In genomic region chr20:18288748-18289705, GRCh38 we compare ENCODE assay signal across 8 cellular contexts. TPM values are rescaled to one million over a fixed set of nuclear protein-coding genes. Genes with fewer than 3 reads are reported as not detected.
DNase-seq lines count a peak whose midpoint lies in the region; TF ChIP-seq lines count a peak whose summit lies in the region.

No MANE protein-coding gene starts in this region.

- H3K36me3 ChIP-seq in BJ (ENCODE audit: control insufficient read depth, insufficient read depth, low read length): peaks cover 6% of the 10 kb centered on the region
- no peaks in the 10 kb centered on the region for H3K36me3 ChIP-seq in HAP-1 (replicated peaks)
- H3K36me3 ChIP-seq in sigmoid colon: peaks cover 0 to 18% (median 3%) of the 10 kb centered on the region in 4 donors

- H3K4me1 ChIP-seq in HAP-1 (peaks cover 4% of the 10 kb centered on the region), sigmoid colon (peaks cover 0 to 18% (median 9%) of the 10 kb centered on the region in 4 donors)

- TF ChIP-seq CTCF in BJ (IDR thresholded peaks at IDR 0.05; ENCODE audit: insufficient read depth, low read depth, low read length): no peak
- TF ChIP-seq CTCF in sigmoid colon (IDR thresholded peaks at IDR 0.05): no peak

- POLR2A ChIA-PET in BJ (lab: Charles Lee): no interaction called here
- POLR2A ChIA-PET in activated CD4-positive, alpha-beta memory T cell treated with anti-CD3 and anti-CD28 coated beads for 36 hours (lab: Charles Lee): interaction anchor here (1.0 to 1.8 kb wide), 2 partner anchors 15 to 151 kb away, joined by 3 to 7 read pairs; partner anchors contain the start of genes KAT14 and PET117

- TF ChIP-seq EP300 in sigmoid colon (IDR thresholded peaks at IDR 0.05): no peak

- peaks cover 14% of the 10 kb centered on the region for H3K27me3 Mint-ChIP-seq in activated CD4-positive, alpha-beta memory T cell treated with anti-CD3 and anti-CD28 coated beads for 36 hours

- H3K27ac Mint-ChIP-seq in activated CD4-positive, alpha-beta memory T cell treated with anti-CD3 and anti-CD28 coated beads for 36 hours: peak overlapping the region; percentile 98

- TF ChIP-seq POLR2A in sigmoid colon (IDR thresholded peaks at IDR 0.05): no peak

- intact Hi-C loops in activated CD4-positive, alpha-beta memory T cell treated with anti-CD3 and anti-CD28 coated beads for 36 hours (cut with micrococcal nuclease): loop anchor here (1.0 to 10.0 kb wide), 10 partner anchors 152 to 607 kb away; partner anchors contain the start of genes DZANK1, KAT14, OVOL2 and PET117
- intact Hi-C loops in sigmoid colon (cut with DNase I): loop anchor here (5.0 kb wide), 4 partner anchors 152 to 278 kb away; partner anchors contain the start of genes DZANK1, KAT14, PET117 and POLR3F

- WGBS in sigmoid colon, 2 donors: 22 to 25% methylated on average over 28 of the region's 28 CpGs

- H3K4me3 Mint-ChIP-seq in activated CD4-positive, alpha-beta memory T cell treated with anti-CD3 and anti-CD28 coated beads for 36 hours: peak overlapping the region; percentile 96

- DNase-seq in BJ (ENCODE audit: low read depth) (no peak), HAP-1 (ENCODE audit: low spot score in 2 of 2) (no peak), glomerular visceral epithelial cell (ENCODE audit: extremely low spot score) (peak; percentile 17), sigmoid colon (no peak), occipital lobe (lab: John Stamatoyannopoulos, UW) (no peak), superior temporal gyrus (ENCODE audit: extremely low spot score) (no peak)
- DNase-seq in activated CD4-positive, alpha-beta memory T cell treated with anti-CD3 and anti-CD28 coated beads for 36 hours: no peak
- no peak for DNase-seq in stimulated activated naive CD4-positive, alpha-beta T cell (lab: John Stamatoyannopoulos, UW)

- H3K4me1 Mint-ChIP-seq in activated CD4-positive, alpha-beta memory T cell treated with anti-CD3 and anti-CD28 coated beads for 36 hours (ENCODE audit: low read depth): peaks cover 14% of the 10 kb centered on the region

- H3K9me3 ChIP-seq in HAP-1 (no peaks in the 10 kb centered on the region), sigmoid colon (peaks cover 0 to 9% (median 2%) of the 10 kb centered on the region in 4 donors)

- H3K36me3 Mint-ChIP-seq in activated CD4-positive, alpha-beta memory T cell treated with anti-CD3 and anti-CD28 coated beads for 36 hours: peaks cover 30% of the 10 kb centered on the region

- in situ Hi-C loops in HAP-1 (cut with MboI; ENCODE audit: low sequenced_read_pairs): loop anchor here (25.0 kb wide), 1 partner anchor 802 kb away; no protein-coding TSS in a partner anchor

- CTCF ChIA-PET in BJ (lab: Yijun Ruan, JAX): interaction anchor here (1.1 to 1.2 kb wide), 2 partner anchors 11 to 390 kb away, joined by 3 read pairs; no protein-coding TSS in a partner anchor
- CTCF ChIA-PET in activated CD4-positive, alpha-beta memory T cell treated with anti-CD3 and anti-CD28 coated beads for 36 hours (lab: Charles Lee): interaction anchor here (1.1 to 2.1 kb wide), 3 partner anchors 9 to 308 kb away, joined by 3 to 6 read pairs (median 4); no protein-coding TSS in a partner anchor

- H3K4me3 ChIP-seq in BJ (ENCODE audit: low read depth, low read length): peak overlapping the region; percentile 90
- peak overlapping the region; percentile 93 for H3K4me3 ChIP-seq in HAP-1
- H3K4me3 ChIP-seq in sigmoid colon: peak overlapping the region; percentile 78 to 90 (median 84)

- no peaks in the 10 kb centered on the region for H3K27me3 ChIP-seq in BJ (ENCODE audit: control insufficient read depth, insufficient read depth, low read length)
- H3K27me3 ChIP-seq in HAP-1 (ENCODE audit: low read depth): peaks cover under 1% of the 10 kb centered on the region; the same call in 1 of the 2 replicates
- no peaks in the 10 kb centered on the region for H3K27me3 ChIP-seq in sigmoid colon

- peak overlapping the region; percentile 89 to 94 (median 90) for H3K27ac ChIP-seq in sigmoid colon

- H3K9me3 Mint-ChIP-seq in activated CD4-positive, alpha-beta memory T cell treated with anti-CD3 and anti-CD28 coated beads for 36 hours: peaks cover 13% of the 10 kb centered on the region

RNA-seq across cellular contexts. Expression of gene ZNF133, which starts 0.7 kb away (rescaled TPM):
- polyA plus RNA-seq in BJ (2011; rRNA removed): 13.9 and 18.6 TPM in 2 replicates
- 17.4 and 24.3 TPM in 2 replicates for polyA minus RNA-seq in BJ (2011; rRNA and poly(A)+ RNA removed)
- total RNA-seq in activated CD4-positive, alpha-beta memory T cell treated with anti-CD3 and anti-CD28 coated beads for 36 hours: 1 to 10 TPM; 7.5 to 9.0 TPM
- 10 to 100 TPM; 16.2 to 20.3 (median 18.4) TPM for total RNA-seq in sigmoid colon
- 1 to 10 TPM; 4.8 to 7.3 (median 6.0) TPM for polyA plus RNA-seq in sigmoid colon
- total RNA-seq in occipital lobe: 35.4 TPM
